13 cellular contexts compared by ENCODE assay signal in the genomic region with DNA sequence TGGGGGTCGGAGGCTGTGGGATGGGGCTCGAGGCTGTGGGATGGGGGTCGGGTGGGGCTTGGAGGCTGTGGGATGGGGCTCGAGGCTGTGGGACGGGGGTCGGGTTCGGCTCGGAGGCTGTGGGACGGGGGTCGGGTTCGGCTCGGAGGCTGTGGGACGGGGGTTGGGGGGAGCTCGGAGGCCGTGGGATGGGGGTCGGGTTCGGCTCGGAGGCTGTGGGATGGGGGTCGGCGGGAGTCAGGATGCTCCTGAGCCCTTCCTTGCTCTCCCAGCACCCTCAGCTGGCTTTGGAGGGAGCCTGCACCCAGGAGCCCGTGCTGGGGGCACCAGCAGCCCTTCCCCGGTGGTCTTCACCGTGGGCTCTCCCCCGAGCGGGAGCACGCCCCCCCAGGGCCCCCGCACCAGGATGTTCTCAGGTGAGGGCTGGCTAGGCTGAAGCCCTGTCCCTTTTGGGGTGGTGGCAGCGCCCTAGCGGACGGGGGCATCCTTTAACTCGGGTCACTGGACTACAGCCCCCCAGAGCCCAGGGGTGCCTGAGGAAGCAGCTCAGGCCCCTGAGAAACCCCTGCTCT.
"Had no signal": no experiment of that assay in that cellular context is flagged by ENCODE, and none has a peak within 500 bp of the region (broad histone marks: within the 10 kb centered on the region; RNA-seq: fewer than 3 reads in every experiment).

No MANE protein-coding gene starts in this region.

- H3K4me3 ChIP-seq: gastrocnemius medialis, lung, mucosa of descending colon, sigmoid colon, stomach, thoracic aorta had no signal

- H3K9me3 ChIP-seq: gastrocnemius medialis, mucosa of descending colon, sigmoid colon, stomach, thoracic aorta had no signal

- H3K27me3 ChIP-seq: gastrocnemius medialis, sigmoid colon, stomach had no signal

- DNase-seq: activated CD4-positive, alpha-beta T cell treated with anti-CD3 and anti-CD28 coated beads, Interleukin-2, amount 10 ng/mL, durations not matched to agents 7 days and 5 days; activated T-cell treated with anti-CD3 and anti-CD28 coated beads, Interleukin-2, amount 50 U/mL, for 1 hour; gastrocnemius medialis; mucosa of descending colon; occipital lobe; sigmoid colon; stimulated activated CD4-positive, alpha-beta T cell treated with anti-CD3 and anti-CD28 coated beads, Interleukin-12 subunit alpha, Interleukin-12 subunit beta, amount 100 ng/mL, for 4 hours; stimulated activated CD8-positive, alpha-beta memory T cell treated with anti-CD3 and anti-CD28 coated beads, Interleukin-4, amount 100 ng/mL, for 48 hours; stomach had no signal

- ATAC-seq: gastrocnemius medialis; mucosa of descending colon; naive thymus-derived CD8-positive, alpha-beta T cell; WTC11 had no signal

- H3K27ac ChIP-seq: gastrocnemius medialis, thoracic aorta had no signal
